In genomic region chr15:101165905-101166471, GRCh38 we compare ENCODE assay signal across 14 cellular contexts.
A peak's percentile ranks its signal among the peaks of the same experiment; 100 is the strongest.
DNase-seq lines count a peak whose midpoint lies in the region; ATAC-seq and TF ChIP-seq lines count a peak whose summit lies in the region.
"Had no signal": no experiment of that assay in that cellular context is flagged by ENCODE, and none has a peak within 500 bp of the region (broad histone marks: within the 10 kb centered on the region; RNA-seq: fewer than 3 reads in every experiment).

No MANE protein-coding gene starts in this region.

- H3K27ac ChIP-seq in right atrium auricular region = peak overlapping the region; percentile 75 to 85
- peak overlapping the region in 3 of 4 donors; percentile 59 to 88 (median 77) for H3K27ac ChIP-seq in esophagus squamous epithelium
- peak overlapping the region in 5 of 8 donors; percentile 10 to 90 (median 89) for H3K27ac ChIP-seq in spleen
- H3K27ac ChIP-seq: C4-2B, SJSA1 had no signal

- no peak for TF ChIP-seq CTCF in right atrium auricular region (IDR thresholded peaks at IDR 0.05)
- TF ChIP-seq CTCF in esophagus squamous epithelium (IDR thresholded peaks at IDR 0.05) = no peak
- no peak for TF ChIP-seq CTCF in spleen (IDR thresholded peaks at IDR 0.05 in 8 of 11, conservative IDR thresholded peaks at IDR 0.05 in 3 of 11)

- no peaks in the 10 kb centered on the region for H3K27me3 ChIP-seq in right atrium auricular region
- H3K27me3 ChIP-seq in esophagus squamous epithelium = no peaks in the 10 kb centered on the region
- no peaks in the 10 kb centered on the region for H3K27me3 ChIP-seq in spleen (replicated peaks in 1 of 7)
- H3K27me3 ChIP-seq: SJSA1 had no signal

- DNase-seq in right atrium auricular region (ENCODE audit: low spot score) (no peak), cardiac septum (ENCODE audit: low spot score) (no peak), esophagus squamous epithelium (lab: John Stamatoyannopoulos, UW) (no peak), spleen (no peak), NCI-H345 (lab: John Stamatoyannopoulos, UW) (no peak)
- DNase-seq: NCI-H1930, NCI-H2171, NCI-H446 treated with DMSO at 0.1 percent for 48 hours had no signal

- intact Hi-C loops in cardiac septum (cut with DNase I) (loop anchor here (5.0 kb wide), 2 partner anchors 74 to 144 kb away; no protein-coding TSS in a partner anchor), esophagus squamous epithelium (cut with DNase I) (no loop called here), spleen (cut with DNase I; ENCODE audit: low total_unique reads) (no loop called here)

- H3K36me3 ChIP-seq in right atrium auricular region (no peaks in the 10 kb centered on the region), esophagus squamous epithelium (no peaks in the 10 kb centered on the region), spleen (no peaks in the 10 kb centered on the region)
- H3K36me3 ChIP-seq: HAP-1, SJSA1 had no signal

- H3K9me3 ChIP-seq in right atrium auricular region (peaks cover 9 to 30% of the 10 kb centered on the region in 2 donors), esophagus squamous epithelium (peaks cover 0 to 27% (median 27%) of the 10 kb centered on the region in 3 donors), spleen (peaks cover 9 to 41% (median 36%) of the 10 kb centered on the region in 8 donors)

- no peak for TF ChIP-seq POLR2A in esophagus squamous epithelium (IDR thresholded peaks at IDR 0.05)
- TF ChIP-seq POLR2A in spleen (IDR thresholded peaks at IDR 0.05) = no peak

- H3K4me3 ChIP-seq in right atrium auricular region = no peak overlapping the region
- H3K4me3 ChIP-seq in esophagus squamous epithelium = no peak overlapping the region
- no peak overlapping the region for H3K4me3 ChIP-seq in spleen
- H3K4me3 ChIP-seq: HAP-1, SJSA1 had no signal

- ATAC-seq in HG03442 (IDR thresholded peaks at IDR 0.05; ENCODE audit: unreplicated experiment) = no peak
- no peak for ATAC-seq in GM18909 (IDR thresholded peaks at IDR 0.05; ENCODE audit: poor library complexity, unreplicated experiment)
- ATAC-seq in GM18870 (IDR thresholded peaks at IDR 0.05; ENCODE audit: unreplicated experiment) = no peak

- 39 to 74% methylated on average over 2 of the region's 2 CpGs for WGBS in esophagus squamous epithelium, 2 donors
- WGBS in spleen, 5 donors = 65 to 98% (median 91%) methylated on average over 2 of the region's 2 CpGs

- peaks cover 0 to 56% of the 10 kb centered on the region in 2 donors for H3K4me1 ChIP-seq in right atrium auricular region
- H3K4me1 ChIP-seq in esophagus squamous epithelium = peaks cover 19 to 55% (median 33%) of the 10 kb centered on the region in 3 donors
- H3K4me1 ChIP-seq in spleen = peaks cover 3 to 49% (median 35%) of the 10 kb centered on the region in 6 donors
- H3K4me1 ChIP-seq: HAP-1 had no signal
